In the genomic region with DNA sequence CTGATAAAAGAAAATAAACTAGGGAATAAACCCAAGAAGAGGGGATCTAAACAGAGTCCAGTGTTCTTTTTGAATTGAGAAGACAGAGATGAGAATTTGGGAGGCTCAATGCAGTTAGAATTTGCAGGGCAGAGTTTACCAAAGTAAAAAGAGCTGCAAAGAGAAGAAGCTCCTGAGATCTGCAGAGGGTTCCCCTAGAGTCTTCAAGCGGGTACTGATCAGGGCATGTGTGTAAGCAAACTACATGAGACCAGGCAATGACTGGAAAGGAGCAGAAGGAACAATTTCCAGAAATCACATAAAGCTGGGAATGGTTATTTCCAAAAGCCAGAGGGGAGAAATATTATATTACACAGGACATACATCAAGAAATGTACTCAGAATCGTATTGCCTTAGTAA, we compare ENCODE assay signal across 15 cellular contexts.
"Had no signal": no experiment of that assay in that cellular context is flagged by ENCODE, and none has a peak within 500 bp of the region (broad histone marks: within the 10 kb centered on the region; RNA-seq: fewer than 3 reads in every experiment).

No MANE protein-coding gene starts in this region.

- H3K9me3 ChIP-seq: gastrocnemius medialis, heart right ventricle, lower lobe of right lung, ovary, stomach had no signal

- H3K27me3 ChIP-seq: gastrocnemius medialis, heart right ventricle, ovary, stomach had no signal

- ATAC-seq: activated T-cell treated with anti-CD3 and anti-CD28 coated beads, Interleukin-2, amount 50 U/mL, for 4 hours; gastrocnemius medialis; heart right ventricle; left cardiac atrium; lower lobe of right lung; sciatic nerve had no signal

- H3K27ac ChIP-seq: gastrocnemius medialis, heart right ventricle, lower lobe of right lung, ovary, stomach had no signal

- H3K9me3 Mint-ChIP-seq: activated T-cell treated with anti-CD3 and anti-CD28 coated beads, Interleukin-2, amount 50 U/mL, for 4 hours had no signal

- H3K4me3 ChIP-seq: gastrocnemius medialis, heart right ventricle, lower lobe of right lung, ovary, stomach had no signal

- H3K4me1 ChIP-seq: gastrocnemius medialis, lower lobe of right lung, stomach had no signal

- H3K4me3 Mint-ChIP-seq: activated T-cell treated with anti-CD3 and anti-CD28 coated beads, Interleukin-2, amount 50 U/mL, for 4 hours had no signal

- DNase-seq: activated CD4-positive, alpha-beta T cell treated with anti-CD3 and anti-CD28 coated beads, Interleukin-2, amount 50 U/mL, for 48 hours; activated effector memory CD4-positive, alpha-beta T cell treated with Interleukin-2 at 50 U/mL for 16 hours; activated naive CD4-positive, alpha-beta T cell treated with anti-CD3 and anti-CD28 coated beads, Interleukin-2, amount 50 U/mL, for 16 hours; activated T-cell treated with anti-CD3 and anti-CD28 coated beads, Interleukin-2, amount 50 U/mL, for 4 hours; gastrocnemius medialis; heart right ventricle; left cardiac atrium; lower lobe of right lung; naive B cell; ovary; stimulated activated CD4-positive, alpha-beta T cell treated with anti-CD3 and anti-CD28 coated beads, Interleukin-1b, Interleukin-23, amount 100 ng/mL, for 48 hours; stomach; T-helper 9 cell had no signal

- H3K36me3 ChIP-seq: gastrocnemius medialis, heart right ventricle, lower lobe of right lung, ovary, stomach had no signal

- FAIRE-seq: astrocyte had no signal
